17 cellular contexts compared by ENCODE assay signal in genomic region chr16:82834156-82834758, GRCh38.
"Had no signal": no experiment of that assay in that cellular context is flagged by ENCODE, and none has a peak within 500 bp of the region (broad histone marks: within the 10 kb centered on the region; RNA-seq: fewer than 3 reads in every experiment).

No MANE protein-coding gene starts in this region.

- H3K27me3 ChIP-seq: colonic mucosa had no signal

- H3K27ac ChIP-seq: colonic mucosa, SK-N-MC had no signal

- H3K27ac Mint-ChIP-seq: activated CD8-positive, alpha-beta memory T cell treated with anti-CD3 and anti-CD28 coated beads, Interleukin-2, amount 10 ng/mL, durations not matched to agents 7 days and 5 days had no signal

- H3K36me3 Mint-ChIP-seq: activated CD8-positive, alpha-beta memory T cell treated with anti-CD3 and anti-CD28 coated beads, Interleukin-2, amount 10 ng/mL, durations not matched to agents 7 days and 5 days had no signal

- H3K4me3 Mint-ChIP-seq: activated CD8-positive, alpha-beta memory T cell treated with anti-CD3 and anti-CD28 coated beads, Interleukin-2, amount 10 ng/mL, durations not matched to agents 7 days and 5 days had no signal

- H3K4me3 ChIP-seq: colonic mucosa, SK-N-MC had no signal

- ATAC-seq: activated CD8-positive, alpha-beta memory T cell treated with anti-CD3 and anti-CD28 coated beads, Interleukin-2, amount 10 ng/mL, durations not matched to agents 7 days and 5 days; esophagus mucosa; stimulated activated naive CD8-positive, alpha-beta T cell treated with anti-CD3 and anti-CD28 coated beads, Interleukin-15, Interleukin-2, amounts not matched to agents 100 U/mL and 50 U/mL, for 24 hours had no signal

- H3K36me3 ChIP-seq: colonic mucosa had no signal

- H3K4me1 ChIP-seq: colonic mucosa had no signal

- H3K9me3 ChIP-seq: colonic mucosa had no signal

- H3K27me3 Mint-ChIP-seq: activated CD8-positive, alpha-beta memory T cell treated with anti-CD3 and anti-CD28 coated beads, Interleukin-2, amount 10 ng/mL, durations not matched to agents 7 days and 5 days had no signal

- H3K4me1 Mint-ChIP-seq: activated CD8-positive, alpha-beta memory T cell treated with anti-CD3 and anti-CD28 coated beads, Interleukin-2, amount 10 ng/mL, durations not matched to agents 7 days and 5 days had no signal

- DNase-seq: activated CD4-positive, alpha-beta T cell treated with anti-CD3 and anti-CD28 coated beads, Interleukin-2, amount 50 U/mL, for 48 hours; activated CD4-positive, CD25-positive, alpha-beta regulatory T cell treated with anti-CD3 and anti-CD28 coated beads, Interleukin-2, amount 50 U/mL, for 72 hours; activated CD8-positive, alpha-beta memory T cell treated with anti-CD3 and anti-CD28 coated beads, Interleukin-2, amount 10 ng/mL, durations not matched to agents 7 days and 5 days; activated naive CD4-positive, alpha-beta T cell treated with anti-CD3 and anti-CD28 coated beads, Interleukin-2, amount 50 U/mL, for 16 hours; activated T-cell treated with anti-CD3 and anti-CD28 coated beads, Interleukin-2, amount 50 U/mL, for 1 hour; caudate nucleus; colonic mucosa; hippocampal formation; posterior cingulate gyrus; small intestine; stimulated activated CD4-positive, alpha-beta T cell treated with anti-CD3 and anti-CD28 coated beads, Interleukin-4, amount 100 ng/mL, for 4 hours; stimulated activated CD8-positive, alpha-beta memory T cell treated with anti-CD3 and anti-CD28 coated beads, Interleukin-4, amount 100 ng/mL, for 48 hours; stimulated activated naive CD8-positive, alpha-beta T cell treated with anti-CD3 and anti-CD28 coated beads, Interleukin-15, Interleukin-2, amounts not matched to agents 100 U/mL and 50 U/mL, for 24 hours; T-helper 1 cell; trophoblast cell had no signal
